28 cellular contexts compared by ENCODE assay signal in genomic region chr18:48428494-48429177, GRCh38. TPM values are rescaled to one million over a fixed set of nuclear protein-coding genes. Genes with fewer than 3 reads are reported as not detected.
DNase-seq lines count a peak whose midpoint lies in the region; ATAC-seq, FAIRE-seq and TF ChIP-seq lines count a peak whose summit lies in the region.
"Had no signal": no experiment of that assay in that cellular context is flagged by ENCODE, and none has a peak within 500 bp of the region (broad histone marks: within the 10 kb centered on the region; RNA-seq: fewer than 3 reads in every experiment).

No MANE protein-coding gene starts in this region.

- no peaks in the 10 kb centered on the region for H3K79me2 ChIP-seq in K562 (ENCODE audit: control insufficient read depth, insufficient read depth, low read length)
- H3K79me2 ChIP-seq: parathyroid adenoma had no signal

- CTCF ChIA-PET in K562 (lab: Yijun Ruan, JAX; ENCODE audit: low intra/inter-chr PET ratio) = no interaction called here

- intact Hi-C loops in left ventricle myocardium superior (cut with micrococcal nuclease) (no loop called here), Right ventricle myocardium superior (cut with DNase I) (no loop called here), K562 (cut with micrococcal nuclease) (no loop called here), left lung (cut with DNase I) (no loop called here)

- H3K4me3 ChIP-seq in K562 = no peak overlapping the region
- no peak overlapping the region for H3K4me3 ChIP-seq in left lung
- H3K4me3 ChIP-seq: cardiac muscle cell, GM23248 had no signal

- in situ Hi-C loops in K562 (cut with MboI) = no loop called here

- H3K36me3 ChIP-seq in K562 (ENCODE audit: control insufficient read depth, insufficient read depth, low read length) = no peaks in the 10 kb centered on the region
- no peaks in the 10 kb centered on the region for H3K36me3 ChIP-seq in left lung
- H3K36me3 ChIP-seq: cardiac muscle cell had no signal

- DNase-seq in left ventricle myocardium superior (no peak), Right ventricle myocardium superior (no peak), K562 (ENCODE audit: extremely low read depth in 1 of 4, low spot score in 3 of 4) (no peak), left lung (no peak), hippocampal formation (lab: John Stamatoyannopoulos, UW) (no peak), HTR-8/SVneo (ENCODE audit: insufficient read length, low spot score) (no peak), hepatic stellate cell (ENCODE audit: low spot score) (no peak)
- no peak for DNase-seq in activated CD4-positive, alpha-beta T cell treated with anti-CD3 and anti-CD28 coated beads, Interleukin-2, amount 50 U/mL, for 1 hour
- DNase-seq: activated naive CD4-positive, alpha-beta T cell treated with anti-CD3 and anti-CD28 coated beads, Interleukin-2, amount 10 ng/mL, durations not matched to agents 7 days and 5 days; activated T-cell treated with anti-CD3 and anti-CD28 coated beads, Interleukin-2, amount 50 U/mL, for 72 hours; GM23248; mesendoderm; NCI-H187; NCI-H2227 treated with DMSO at 0.1 percent for 48 hours; NCI-H774; OCI-M1; SHP77 treated with DMSO at 0.1 percent for 48 hours; stimulated activated CD4-positive, alpha-beta T cell treated with anti-CD3 and anti-CD28 coated beads, Interleukin-1b, Interleukin-23, amount 100 ng/mL, for 48 hours; substantia nigra had no signal

- H3K4me1 ChIP-seq in K562 (replicated peaks in 1 of 2; ENCODE audit: control insufficient read depth in 2 of 2, insufficient read depth in 2 of 2, low read length in 2 of 2) (no peaks in the 10 kb centered on the region), left lung (no peaks in the 10 kb centered on the region)
- H3K4me1 ChIP-seq: parathyroid adenoma had no signal

- POLR2A ChIA-PET in K562 (lab: Yijun Ruan, JAX) = interaction anchor here (0.6 to 1.8 kb wide), 2 partner anchors 11 to 36 kb away, joined by 3 to 4 read pairs; no protein-coding TSS in a partner anchor

- BruUV-seq in K562 (replicated peaks; lab: Mats Ljungman, UMichigan) = no TSS peak

- no peak for TF ChIP-seq RAD21 in K562 (CRISPR knock-in tag; conservative IDR thresholded peaks at IDR 0.05 in 1 of 2, IDR thresholded peaks at IDR 0.05 in 1 of 2)

- no peak overlapping the region for H3K4me2 ChIP-seq in K562 (ENCODE audit: insufficient read depth, low read length)

- H4K20me1 ChIP-seq in K562 (replicated peaks; ENCODE audit: control insufficient read depth, insufficient read depth, low read length) = no peaks in the 10 kb centered on the region

- no peak overlapping the region for H2AFZ ChIP-seq in K562 (ENCODE audit: low read depth, low read length)
- H2AFZ ChIP-seq: GM23248, parathyroid adenoma had no signal

- 0% methylated on average over 9 of the region's 9 CpGs for WGBS in K562 (ENCODE audit: insufficient coverage, low coverage, missing lambda C conversion rate)

- no peaks in the 10 kb centered on the region for H3K9me1 ChIP-seq in K562 (ENCODE audit: control insufficient read depth, insufficient read depth, low read length)

- no peak overlapping the region for H3K9ac ChIP-seq in K562 (ENCODE audit: insufficient read depth in 1 of 2, low read depth in 2 of 2, low read length in 2 of 2)
- H3K9ac ChIP-seq: GM23248, parathyroid adenoma had no signal

- H3K27me3 ChIP-seq in K562 (ENCODE audit: control insufficient read depth in 2 of 2, insufficient read depth in 2 of 2, low read length in 2 of 2) = peaks cover 0 to 3% of the 10 kb centered on the region in 2 experiments; a peak in 1 of 5 replicates
- H3K27me3 ChIP-seq in left lung = peaks cover 0 to 4% of the 10 kb centered on the region in 2 donors

- no peak for TF ChIP-seq EP300 in K562 (IDR thresholded peaks at IDR 0.05; ENCODE audit: low read length)

- no peak for TF ChIP-seq CTCF in K562 (IDR thresholded peaks at IDR 0.05 in 2 of 3, conservative IDR thresholded peaks at IDR 0.05 in 1 of 3; ENCODE audit: insufficient read depth in 2 of 3, low read depth in 1 of 3, low read length in 3 of 3)
- no peak for TF ChIP-seq CTCF in left lung (IDR thresholded peaks at IDR 0.05)

- ATAC-seq in left ventricle myocardium superior (peak; percentile 56), Right ventricle myocardium superior (ENCODE audit: poor library complexity) (no peak), K562 (no peak), left lung (peak; percentile 23)
- ATAC-seq: activated T-cell treated with anti-CD3 and anti-CD28 coated beads, Interleukin-2, amount 50 U/mL, for 72 hours had no signal

- FAIRE-seq in K562 (lab: Jason Lieb, UNC) (no peak), HTR-8/SVneo (lab: Jason Lieb, UNC) (no peak)
- FAIRE-seq: D721Med, endothelial cell of umbilical vein, frontal cortex, TTC549 had no signal

- TF ChIP-seq POLR2A in K562 (conservative IDR thresholded peaks at IDR 0.05) = no peak

- H3K27ac ChIP-seq in K562 (ENCODE audit: extremely low read depth, low read depth, low read length) = no peak overlapping the region
- H3K27ac ChIP-seq in left lung = no peak overlapping the region
- H3K27ac ChIP-seq: C4-2B, cardiac muscle cell, GM23248, HL-60, parathyroid adenoma had no signal

- H3K9me3 ChIP-seq in K562 (replicated peaks; ENCODE audit: control insufficient read depth, insufficient read depth, low read depth, low read length) = no peaks in the 10 kb centered on the region
- no peaks in the 10 kb centered on the region for H3K9me3 ChIP-seq in left lung

TF ChIP-seq in K562, 482 proteins besides CTCF, POLR2A, EP300 and RAD21:
- TF ChIP-seq TAF1 (IDR thresholded peaks at IDR 0.05; ENCODE audit: control insufficient read depth, extremely low read depth, insufficient read depth, low read length, severe bottlenecking) (no peak), CHD4 (IDR thresholded peaks at IDR 0.05; ENCODE audit: insufficient read depth, insufficient replicate concordance, low read depth, low read length, poor library complexity, severe bottlenecking) (no peak), RBM25 (IDR thresholded peaks at IDR 0.05; ENCODE audit: low read depth, low read length, severe bottlenecking) (peak; percentile 17), ZNF384 (IDR thresholded peaks at IDR 0.05; ENCODE audit: low read depth, low read length) (no peak)

RNA-seq across cellular contexts. Expression of gene ZBTB7C, which starts 19.5 kb away (rescaled TPM):
- 2.1 TPM for total RNA-seq in left ventricle myocardium superior
- 2.6 TPM for total RNA-seq in Right ventricle myocardium superior
- total RNA-seq in K562 (2011; cell fraction: chromatin; rRNA removed; ENCODE audit: low replicate concordance) = not detected in 2 replicates
- total RNA-seq in K562 (2011; cell fraction: nucleolus; rRNA removed) = not detected in 2 replicates
- total RNA-seq in K562 (2011; cell fraction: nucleoplasm; rRNA removed) = not detected in 2 replicates
- total RNA-seq in K562 (2014; rRNA removed) = not detected in 2 replicates
- total RNA-seq in K562 (2014; rRNA removed; fragmentation: Illumina TruSeq; extraction: Trizol) = not detected in 2 replicates
- not detected in 2 replicates for total RNA-seq in K562 (2015; rRNA removed; fragmentation: Illumina TruSeq; extraction: Trizol)
- total RNA-seq in K562 (2021) = not detected in 2 replicates
- not detected in 2 replicates for polyA plus RNA-seq in K562 (2011; rRNA removed)
- not detected in 2 replicates for polyA plus RNA-seq in K562 (2011; cell fraction: cytosol; rRNA removed)
- not detected in 2 replicates for polyA plus RNA-seq in K562 (2011; cell fraction: nucleus; rRNA removed)
- polyA plus RNA-seq in K562 (2012) = 0.01 TPM in 1 of 2 replicates, not detected in the other
- not detected in 2 replicates for polyA plus RNA-seq in K562 (2014; fragmentation: Illumina TruSeq; extraction: Trizol)
- not detected for polyA plus RNA-seq in K562 (2014; fragmentation: Nextera tagmentation; extraction: Ambion mirVana)
- polyA plus RNA-seq in K562 (2014; rRNA removed) = not detected in 2 replicates
- not detected in 2 replicates for polyA minus RNA-seq in K562 (2011; rRNA and poly(A)+ RNA removed)
- polyA minus RNA-seq in K562 (2011; cell fraction: cytosol; rRNA and poly(A)+ RNA removed) = not detected in 2 replicates
- not detected in 2 replicates for polyA minus RNA-seq in K562 (2011; cell fraction: nucleus; rRNA and poly(A)+ RNA removed)
- 1 to 10 TPM; 7.5 to 8.7 TPM for total RNA-seq in left lung
- total RNA-seq: endothelial cell of umbilical vein, GM23248, M059J had no signal
- polyA plus RNA-seq: endothelial cell of umbilical vein, GM23248 had no signal

Comparison
In these comparisons a context has a peak if more than half of its experiments do, and no peak if none do; other contexts are left out.
1. ATAC-seq: peak in left ventricle myocardium superior (single experiment) and left lung (single experiment); none in Right ventricle myocardium superior (single experiment) and K562 (single experiment).